Comparison of ENCODE assay signal across 10 cellular contexts in genomic region chr3:112640864-112641751, GRCh38. TPM values are rescaled to one million over a fixed set of nuclear protein-coding genes. Genes with fewer than 3 reads are reported as not detected.
DNase-seq lines count a peak whose midpoint lies in the region; ATAC-seq and TF ChIP-seq lines count a peak whose summit lies in the region.
"Had no signal": no experiment of that assay in that cellular context is flagged by ENCODE, and none has a peak within 500 bp of the region (broad histone marks: within the 10 kb centered on the region; RNA-seq: fewer than 3 reads in every experiment).

CCDC80 (minus strand) TSS chr3:112641143; CDS start chr3:112639905, 1,238 bp downstream.

- H3K27ac Mint-ChIP-seq in mesothelial cell of epicardium: no peak within 1 kb of the TSS
- no peak within 1 kb of the TSS for H3K27ac Mint-ChIP-seq in activated naive CD8-positive, alpha-beta T cell treated with anti-CD3 and anti-CD28 coated beads, Interleukin-2, amount 50 U/mL, for 24 hours
- H3K27ac Mint-ChIP-seq: CD8-positive, alpha-beta T cell had no signal

- peaks cover 2% of the 10 kb centered on the region for H3K36me3 Mint-ChIP-seq in mesothelial cell of epicardium
- no peaks in the 10 kb centered on the region for H3K36me3 Mint-ChIP-seq in activated naive CD8-positive, alpha-beta T cell treated with anti-CD3 and anti-CD28 coated beads, Interleukin-2, amount 50 U/mL, for 24 hours (ENCODE audit: low read depth)
- H3K36me3 Mint-ChIP-seq: CD8-positive, alpha-beta T cell; naive B cell had no signal

- H3K4me3 Mint-ChIP-seq in mesothelial cell of epicardium: no peak within 1 kb of the TSS
- H3K4me3 Mint-ChIP-seq in activated naive CD8-positive, alpha-beta T cell treated with anti-CD3 and anti-CD28 coated beads, Interleukin-2, amount 50 U/mL, for 24 hours: no peak within 1 kb of the TSS
- H3K4me3 Mint-ChIP-seq: CD8-positive, alpha-beta T cell had no signal

- H3K27me3 Mint-ChIP-seq in mesothelial cell of epicardium (ENCODE audit: low read depth): no peaks in the 10 kb centered on the region
- peaks cover 1% of the 10 kb centered on the region for H3K27me3 Mint-ChIP-seq in activated naive CD8-positive, alpha-beta T cell treated with anti-CD3 and anti-CD28 coated beads, Interleukin-2, amount 50 U/mL, for 24 hours

- TF ChIP-seq CTCF in A673 (conservative IDR thresholded peaks at IDR 0.05; ENCODE audit: low read depth, low read length) (no peak), mesothelial cell of epicardium (IDR thresholded peaks at IDR 0.05; ENCODE audit: unreplicated experiment) (no peak)

- H3K9ac ChIP-seq in duodenal mucosa (ENCODE audit: low read depth in 1 of 2, low read length in 2 of 2): peak within 1 kb of the TSS in 1 of 2 donors; percentile 16

- H3K27me3 ChIP-seq in A673 (replicated peaks; ENCODE audit: insufficient read depth, low read depth, low read length, poor library complexity) (no peaks in the 10 kb centered on the region), duodenal mucosa (ENCODE audit: control insufficient read depth in 1 of 2, insufficient read depth in 2 of 2, low read length in 2 of 2) (peaks cover 0 to 7% of the 10 kb centered on the region in 2 donors)

- POLR2A ChIA-PET in A673 (lab: Charles Lee; ENCODE audit: low non-redundant PET): no interaction called here

- H3K4me3 ChIP-seq in A673 (ENCODE audit: low read depth, low read length, poor library complexity, severe bottlenecking) (peak within 1 kb of the TSS; percentile 18), duodenal mucosa (ENCODE audit: low read depth in 1 of 2, low read length in 2 of 2) (peak within 1 kb of the TSS; percentile 34 to 41)

- H3K4me1 ChIP-seq in A673 (ENCODE audit: insufficient read depth, low read length, poor library complexity, severe bottlenecking): peaks cover 29% of the 10 kb centered on the region
- no peaks in the 10 kb centered on the region for H3K4me1 ChIP-seq in duodenal mucosa (ENCODE audit: control insufficient read depth in 1 of 2, insufficient read depth in 2 of 2, low read length in 2 of 2)

- peaks cover 25% of the 10 kb centered on the region for H3K4me1 Mint-ChIP-seq in mesothelial cell of epicardium
- peaks cover 17% of the 10 kb centered on the region for H3K4me1 Mint-ChIP-seq in activated naive CD8-positive, alpha-beta T cell treated with anti-CD3 and anti-CD28 coated beads, Interleukin-2, amount 50 U/mL, for 24 hours

- H3K9me3 ChIP-seq in A673 (ENCODE audit: low read depth, low read length, poor library complexity, severe bottlenecking) (no peaks in the 10 kb centered on the region), duodenal mucosa (ENCODE audit: control insufficient read depth in 1 of 2, low read length in 2 of 2) (no peaks in the 10 kb centered on the region)

- H3K9me3 Mint-ChIP-seq in mesothelial cell of epicardium: no peaks in the 10 kb centered on the region
- H3K9me3 Mint-ChIP-seq in activated naive CD8-positive, alpha-beta T cell treated with anti-CD3 and anti-CD28 coated beads, Interleukin-2, amount 50 U/mL, for 24 hours: no peaks in the 10 kb centered on the region
- H3K9me3 Mint-ChIP-seq: CD8-positive, alpha-beta T cell; naive B cell had no signal

- ATAC-seq in activated naive CD8-positive, alpha-beta T cell treated with anti-CD3 and anti-CD28 coated beads, Interleukin-2, amount 50 U/mL, for 24 hours: no peak
- ATAC-seq in GM19324 (IDR thresholded peaks at IDR 0.05; ENCODE audit: low FRiP score, unreplicated experiment): no peak
- ATAC-seq: CD8-positive, alpha-beta T cell had no signal

- intact Hi-C loops in A673 (cut with micrococcal nuclease; ENCODE audit: unreplicated experiment): loop anchor here (5.0 to 10.0 kb wide), 4 partner anchors 59 to 984 kb away; no protein-coding TSS in a partner anchor

- H3K36me3 ChIP-seq in A673 (ENCODE audit: insufficient read depth, low read length, poor library complexity, severe bottlenecking): no peaks in the 10 kb centered on the region
- H3K36me3 ChIP-seq in duodenal mucosa (ENCODE audit: control insufficient read depth in 1 of 2, insufficient read depth in 2 of 2, low read length in 2 of 2): no peaks in the 10 kb centered on the region

- DNase-seq in A673 (ENCODE audit: low spot score) (peak; percentile 86), NAMALWA (ENCODE audit: low spot score) (peak; percentile 25), mesothelial cell of epicardium (ENCODE audit: low spot score in 2 of 2, unreplicated experiment in 2 of 2) (no peak)
- no peak for DNase-seq in activated naive CD8-positive, alpha-beta T cell treated with anti-CD3 and anti-CD28 coated beads, Interleukin-2, amount 50 U/mL, for 24 hours
- DNase-seq in activated CD4-positive, CD25-positive, alpha-beta regulatory T cell (lab: John Stamatoyannopoulos, UW): no peak
- DNase-seq in activated CD4-positive, alpha-beta T cell treated with anti-CD3 and anti-CD28 coated beads, Interleukin-2, amount 50 U/mL, for 4 hours: no peak
- DNase-seq: CD8-positive, alpha-beta T cell; naive B cell had no signal

- CTCF ChIA-PET in A673 (lab: Charles Lee): interaction anchor here (1.9 kb wide), 1 partner anchor 173 kb away, joined by 7 read pairs; no protein-coding TSS in a partner anchor

- TSS peak; percentile 73 for BruUV-seq in A673 (replicated peaks; lab: Mats Ljungman, UMichigan)

- H3K27ac ChIP-seq in A673 (ENCODE audit: low read depth, low read length, poor library complexity, severe bottlenecking) (peak within 1 kb of the TSS; percentile 46), duodenal mucosa (ENCODE audit: low read depth, low read length) (peak within 1 kb of the TSS; percentile 53)

RNA-seq across cellular contexts. Expression of gene CCDC80, which starts in this region (rescaled TPM):
- total RNA-seq in A673 (2021) (4.6 and 4.7 TPM in 2 replicates), mesothelial cell of epicardium (126 to 134 TPM (median 133 TPM) in 3 replicates)
- total RNA-seq: CD8-positive, alpha-beta T cell had no signal

Comparison
In these comparisons a context has a peak if more than half of its experiments do, and no peak if none do; other contexts are left out.
1. RNA of gene CCDC80 (total RNA-seq): 126 to 134 TPM in mesothelial cell of epicardium; 4.6 to 4.7 TPM in A673; every median in the first group is over 10 times any median in the second.
2. DNase-seq: peak in A673 (single experiment) and NAMALWA (single experiment); none in mesothelial cell of epicardium (0 of 2), activated naive CD8-positive, alpha-beta T cell treated with anti-CD3 and anti-CD28 coated beads, Interleukin-2, amount 50 U/mL, for 24 hours (single experiment), activated CD4-positive, CD25-positive, alpha-beta regulatory T cell (0 of 4) and activated CD4-positive, alpha-beta T cell treated with anti-CD3 and anti-CD28 coated beads, Interleukin-2, amount 50 U/mL, for 4 hours (0 of 2).